In the genomic region with DNA sequence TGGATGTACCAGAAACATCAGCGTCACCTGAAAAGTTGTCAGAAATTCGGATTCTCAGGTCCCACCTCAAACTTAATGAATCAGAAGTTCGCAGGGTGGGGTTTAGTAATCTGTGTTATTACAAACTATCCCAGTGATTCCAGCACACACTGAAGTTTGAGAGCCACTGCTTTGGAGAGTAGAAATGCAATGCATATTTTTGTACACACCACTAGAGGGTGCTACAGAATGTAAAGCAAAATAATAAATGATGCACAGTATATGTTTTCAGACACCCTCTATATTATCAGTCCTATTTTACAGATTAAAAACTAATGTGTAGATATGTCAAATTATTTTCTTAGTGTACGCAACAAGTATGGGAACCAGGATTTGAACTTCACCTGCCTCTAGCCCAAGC, we compare ENCODE assay signal across 8 cellular contexts. TPM values are rescaled to one million over a fixed set of nuclear protein-coding genes. Genes with fewer than 3 reads are reported as not detected.
DNase-seq lines count a peak whose midpoint lies in the region; ATAC-seq and TF ChIP-seq lines count a peak whose summit lies in the region.

No MANE protein-coding gene starts in this region.

- H3K4me3 ChIP-seq in right atrium auricular region: no peak overlapping the region
- no peak overlapping the region for H3K4me3 ChIP-seq in brain microvascular endothelial cell (ENCODE audit: low read depth, low read length)
- H3K4me3 ChIP-seq in lung: no peak overlapping the region

- H3K36me3 ChIP-seq in right atrium auricular region (peaks cover 11% of the 10 kb centered on the region), brain microvascular endothelial cell (replicated peaks) (peaks cover 10% of the 10 kb centered on the region), lung (ENCODE audit: control insufficient read depth in 2 of 2, insufficient read depth in 2 of 2, low read length in 2 of 2) (peaks cover 0 to under 1% of the 10 kb centered on the region in 2 donors)

- DNase-seq in right atrium auricular region (ENCODE audit: low spot score) (no peak), left cardiac atrium (no peak), NCI-H2107 treated with DMSO at 0.1 percent for 48 hours (lab: John Stamatoyannopoulos, UW; ENCODE audit: unreplicated experiment) (peak; percentile 65), brain microvascular endothelial cell (peak; percentile 5), lung (ENCODE audit: low spot score) (no peak), HPDE6-E6E7 (ENCODE audit: extremely low spot score) (no peak)
- no peak for DNase-seq in activated CD4-positive, alpha-beta T cell treated with anti-CD3 and anti-CD28 coated beads, Interleukin-2, amount 50 U/mL, for 4 hours

- intact Hi-C loops in left cardiac atrium (cut with DNase I): loop anchor here in 1 of 2 donors (5.0 to 10.0 kb wide), 2 partner anchors 128 to 154 kb away; no protein-coding TSS in a partner anchor

- H3K27ac ChIP-seq in right atrium auricular region (peak overlapping the region; percentile 95 to 97), brain microvascular endothelial cell (no peak overlapping the region), lung (ENCODE audit: low read depth in 1 of 2, low read length in 1 of 2) (no peak overlapping the region)

- no peak for ATAC-seq in left cardiac atrium
- ATAC-seq in lung (ENCODE audit: insufficient read depth, low FRiP score): no peak
- no peak for ATAC-seq in GM18858 (IDR thresholded peaks at IDR 0.05; ENCODE audit: unreplicated experiment)

- H3K27me3 ChIP-seq in right atrium auricular region (no peaks in the 10 kb centered on the region), brain microvascular endothelial cell (replicated peaks) (no peaks in the 10 kb centered on the region), lung (ENCODE audit: control insufficient read depth, insufficient read depth) (no peaks in the 10 kb centered on the region)

- in situ Hi-C loops in brain microvascular endothelial cell (cut with HindIII; ENCODE audit: low pct_ligation_motif_present, low sequenced_read_pairs): no loop called here

- WGBS in lung, 2 donors: 47 to 57% methylated on average over 4 of the region's 4 CpGs

- TF ChIP-seq CTCF in right atrium auricular region (IDR thresholded peaks at IDR 0.05) (peak; percentile 59 to 79), brain microvascular endothelial cell (IDR thresholded peaks at IDR 0.05; ENCODE audit: low read depth, low read length, missing control alignments) (peak; percentile 48), lung (IDR thresholded peaks at IDR 0.05; ENCODE audit: control extremely low read depth, extremely low read depth) (peak; percentile 36)

- H3K9me3 ChIP-seq in right atrium auricular region (no peaks in the 10 kb centered on the region), lung (ENCODE audit: control insufficient read depth in 2 of 2, insufficient read depth in 1 of 2, low read length in 1 of 2) (peaks cover 0 to 4% of the 10 kb centered on the region in 2 donors)

- H3K4me1 ChIP-seq in right atrium auricular region: peaks cover 0 to 13% of the 10 kb centered on the region in 2 donors
- no peaks in the 10 kb centered on the region for H3K4me1 ChIP-seq in lung (ENCODE audit: control insufficient read depth in 2 of 2, insufficient read depth in 2 of 2, low read length in 2 of 2)

RNA-seq across cellular contexts. Expression of a gene that starts 2.5 kb away (rescaled TPM):
- 100 to 1,000 TPM; 193 to 198 TPM for total RNA-seq in right atrium auricular region
- 100 to 1,000 TPM; 191 to 248 TPM for total RNA-seq in left cardiac atrium
- total RNA-seq in lung: 100 to 1,000 TPM; 236 to 264 TPM
- polyA plus RNA-seq in lung: 100 to 1,000 TPM; 180 to 321 TPM

RNA-seq across cellular contexts. Expression of a gene that starts 21.8 kb away (rescaled TPM):
- total RNA-seq in right atrium auricular region (not detected), left cardiac atrium (not detected), lung (under 1 TPM in 1 of 2 donors, not detected in 1; 0.65 TPM)
- polyA plus RNA-seq in lung: under 1 TPM in 1 of 2 donors, not detected in 1; 0.30 TPM

Comparison
In these comparisons a context has a peak if more than half of its experiments do, and no peak if none do; other contexts are left out.
1. DNase-seq: peak in NCI-H2107 treated with DMSO at 0.1 percent for 48 hours (single experiment) and brain microvascular endothelial cell (single experiment); none in right atrium auricular region (single experiment), left cardiac atrium (single experiment), lung (single experiment), HPDE6-E6E7 (single experiment) and activated CD4-positive, alpha-beta T cell treated with anti-CD3 and anti-CD28 coated beads, Interleukin-2, amount 50 U/mL, for 4 hours (0 of 2).
2. H3K27ac ChIP-seq: peak in right atrium auricular region (2 of 2); none in brain microvascular endothelial cell (single experiment) and lung (0 of 2).
3. Peak in every context shown above with its lines, with median percentiles within 50 percentile points of each other: CTCF ChIP-seq.